26 cellular contexts compared by ENCODE assay signal in the genomic region with DNA sequence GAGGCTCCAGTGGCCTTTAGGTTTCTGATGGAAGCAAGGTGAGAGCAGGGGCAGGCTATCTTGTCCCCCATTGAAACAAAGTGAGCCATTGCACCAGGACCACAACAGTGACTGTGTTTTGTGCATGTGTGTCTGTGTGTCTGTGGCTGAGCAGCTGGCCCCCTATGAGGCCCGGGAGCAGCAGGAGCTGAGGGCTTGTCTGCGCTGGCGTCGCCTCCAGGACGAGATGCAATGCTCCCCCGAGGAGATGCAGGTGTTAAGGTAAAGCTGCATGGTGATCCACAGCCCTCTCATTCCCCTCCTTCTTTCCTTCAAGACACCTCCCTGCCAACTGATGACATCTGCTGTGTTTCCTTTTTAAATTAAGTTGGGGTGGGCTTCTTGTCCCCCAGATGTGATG.
DNase-seq lines count a peak whose midpoint lies in the region; ATAC-seq and TF ChIP-seq lines count a peak whose summit lies in the region.
"Had no signal": no experiment of that assay in that cellular context is flagged by ENCODE, and none has a peak within 500 bp of the region (broad histone marks: within the 10 kb centered on the region; RNA-seq: fewer than 3 reads in every experiment).

No MANE protein-coding gene starts in this region.

- intact Hi-C loops in lower lobe of right lung (cut with DNase I): no loop called here
- intact Hi-C loops in upper lobe of right lung (cut with DNase I): no loop called here
- intact Hi-C loops in activated CD4-positive, alpha-beta T cell treated with anti-CD3 and anti-CD28 coated beads for 36 hours (cut with DNase I, micrococcal nuclease): no loop called here

- H3K27ac Mint-ChIP-seq in activated naive CD4-positive, alpha-beta T cell treated with anti-CD3 and anti-CD28 coated beads, Interleukin-2, amount 10 ng/mL, durations not matched to agents 7 days and 5 days: no peak overlapping the region
- H3K27ac Mint-ChIP-seq in activated CD4-positive, alpha-beta T cell treated with anti-CD3 and anti-CD28 coated beads for 36 hours: no peak overlapping the region
- H3K27ac Mint-ChIP-seq: activated naive CD4-positive, alpha-beta T cell treated with anti-CD3 and anti-CD28 coated beads, Interleukin-2, amount 50 U/mL, for 24 hours; naive thymus-derived CD8-positive, alpha-beta T cell; stimulated activated naive CD8-positive, alpha-beta T cell treated with anti-CD3 and anti-CD28 coated beads, Interleukin-15, Interleukin-2, amounts not matched to agents 100 ng/mL and 50 ng/mL, for 24 hours had no signal

- H3K27me3 Mint-ChIP-seq in activated naive CD4-positive, alpha-beta T cell treated with anti-CD3 and anti-CD28 coated beads, Interleukin-2, amount 10 ng/mL, durations not matched to agents 7 days and 5 days: peaks cover 3% of the 10 kb centered on the region
- no peaks in the 10 kb centered on the region for H3K27me3 Mint-ChIP-seq in activated CD4-positive, alpha-beta T cell treated with anti-CD3 and anti-CD28 coated beads for 36 hours
- H3K27me3 Mint-ChIP-seq: activated naive CD4-positive, alpha-beta T cell treated with anti-CD3 and anti-CD28 coated beads, Interleukin-2, amount 50 U/mL, for 24 hours; naive thymus-derived CD8-positive, alpha-beta T cell; stimulated activated naive CD8-positive, alpha-beta T cell treated with anti-CD3 and anti-CD28 coated beads, Interleukin-15, Interleukin-2, amounts not matched to agents 100 ng/mL and 50 ng/mL, for 24 hours had no signal

- peak overlapping the region; percentile 38 for H3K27ac ChIP-seq in caudate nucleus (ENCODE audit: low read depth, low read length)
- peak overlapping the region; percentile 34 for H3K27ac ChIP-seq in lower lobe of right lung
- H3K27ac ChIP-seq in upper lobe of right lung: peak overlapping the region; percentile 65
- H3K27ac ChIP-seq: prostate gland had no signal

- no peaks in the 10 kb centered on the region for H3K9me3 Mint-ChIP-seq in activated naive CD4-positive, alpha-beta T cell treated with anti-CD3 and anti-CD28 coated beads, Interleukin-2, amount 10 ng/mL, durations not matched to agents 7 days and 5 days
- no peaks in the 10 kb centered on the region for H3K9me3 Mint-ChIP-seq in activated CD4-positive, alpha-beta T cell treated with anti-CD3 and anti-CD28 coated beads for 36 hours (ENCODE audit: low read depth)
- H3K9me3 Mint-ChIP-seq: activated naive CD4-positive, alpha-beta T cell treated with anti-CD3 and anti-CD28 coated beads, Interleukin-2, amount 50 U/mL, for 24 hours; naive thymus-derived CD8-positive, alpha-beta T cell; stimulated activated naive CD8-positive, alpha-beta T cell treated with anti-CD3 and anti-CD28 coated beads, Interleukin-15, Interleukin-2, amounts not matched to agents 100 ng/mL and 50 ng/mL, for 24 hours had no signal

- peak; percentile 5 for DNase-seq in activated naive CD4-positive, alpha-beta T cell treated with anti-CD3 and anti-CD28 coated beads, Interleukin-2, amount 10 ng/mL, durations not matched to agents 7 days and 5 days
- DNase-seq in activated naive CD4-positive, alpha-beta T cell treated with anti-CD3 and anti-CD28 coated beads, Interleukin-2, amount 50 U/mL, for 16 hours: no peak
- DNase-seq in caudate nucleus (lab: John Stamatoyannopoulos, UW): no peak
- no peak for DNase-seq in lower lobe of right lung
- DNase-seq in upper lobe of right lung: no peak
- no peak for DNase-seq in activated CD4-positive, alpha-beta T cell treated with anti-CD3 and anti-CD28 coated beads for 36 hours
- DNase-seq: activated CD4-positive, alpha-beta T cell treated with anti-CD3 and anti-CD28 coated beads for 1 hour; activated CD8-positive, alpha-beta memory T cell treated with anti-CD3 and anti-CD28 coated beads for 24 hours; activated T-cell treated with anti-CD3 and anti-CD28 coated beads, Interleukin-2, amount 50 U/mL, for 48 hours; EL; HCEC 1CT; kidney; mesendoderm; naive thymus-derived CD8-positive, alpha-beta T cell; NCI-H1930; NCI-H510A; RPMI8226; small intestine; trophoblast cell had no signal

- no peak overlapping the region for H3K4me3 Mint-ChIP-seq in activated naive CD4-positive, alpha-beta T cell treated with anti-CD3 and anti-CD28 coated beads, Interleukin-2, amount 10 ng/mL, durations not matched to agents 7 days and 5 days
- no peak overlapping the region for H3K4me3 Mint-ChIP-seq in activated CD4-positive, alpha-beta T cell treated with anti-CD3 and anti-CD28 coated beads for 36 hours
- H3K4me3 Mint-ChIP-seq: activated naive CD4-positive, alpha-beta T cell treated with anti-CD3 and anti-CD28 coated beads, Interleukin-2, amount 50 U/mL, for 24 hours; naive thymus-derived CD8-positive, alpha-beta T cell; stimulated activated naive CD8-positive, alpha-beta T cell treated with anti-CD3 and anti-CD28 coated beads, Interleukin-15, Interleukin-2, amounts not matched to agents 100 ng/mL and 50 ng/mL, for 24 hours had no signal

- H3K27me3 ChIP-seq in lower lobe of right lung (ENCODE audit: low read depth) (no peaks in the 10 kb centered on the region), upper lobe of right lung (no peaks in the 10 kb centered on the region)
- H3K27me3 ChIP-seq: BE2C had no signal

- no peak overlapping the region for H3K4me3 ChIP-seq in lower lobe of right lung
- H3K4me3 ChIP-seq in upper lobe of right lung: no peak overlapping the region
- H3K4me3 ChIP-seq: coronary artery, prostate gland had no signal

- H3K4me1 ChIP-seq in lower lobe of right lung (peaks cover 28% of the 10 kb centered on the region), upper lobe of right lung (peaks cover 15% of the 10 kb centered on the region)
- H3K4me1 ChIP-seq: prostate gland had no signal

- H3K9me3 ChIP-seq in lower lobe of right lung: no peaks in the 10 kb centered on the region
- no peaks in the 10 kb centered on the region for H3K9me3 ChIP-seq in upper lobe of right lung
- H3K9me3 ChIP-seq: BE2C, prostate gland had no signal

- H3K4me1 Mint-ChIP-seq in activated naive CD4-positive, alpha-beta T cell treated with anti-CD3 and anti-CD28 coated beads, Interleukin-2, amount 10 ng/mL, durations not matched to agents 7 days and 5 days: no peaks in the 10 kb centered on the region
- H3K4me1 Mint-ChIP-seq in activated CD4-positive, alpha-beta T cell treated with anti-CD3 and anti-CD28 coated beads for 36 hours: no peaks in the 10 kb centered on the region
- H3K4me1 Mint-ChIP-seq: activated naive CD4-positive, alpha-beta T cell treated with anti-CD3 and anti-CD28 coated beads, Interleukin-2, amount 50 U/mL, for 24 hours had no signal

- CTCF ChIA-PET in activated naive CD4-positive, alpha-beta T cell treated with anti-CD3 and anti-CD28 coated beads, Interleukin-2, amount 10 ng/mL, durations not matched to agents 7 days and 5 days (lab: Charles Lee): no interaction called here
- CTCF ChIA-PET in activated CD4-positive, alpha-beta T cell treated with anti-CD3 and anti-CD28 coated beads for 36 hours (lab: Charles Lee): no interaction called here

- no peak for ATAC-seq in lower lobe of right lung
- no peak for ATAC-seq in upper lobe of right lung
- no peak for ATAC-seq in HG02970 (IDR thresholded peaks at IDR 0.05; ENCODE audit: low FRiP score, unreplicated experiment)
- ATAC-seq in HG03159 (IDR thresholded peaks at IDR 0.05; ENCODE audit: unreplicated experiment): no peak
- ATAC-seq in activated CD4-positive, alpha-beta T cell treated with anti-CD3 and anti-CD28 coated beads for 36 hours: no peak
- ATAC-seq: naive thymus-derived CD8-positive, alpha-beta T cell had no signal

- no peak for TF ChIP-seq CTCF in lower lobe of right lung (IDR thresholded peaks at IDR 0.05)
- no peak for TF ChIP-seq CTCF in upper lobe of right lung (IDR thresholded peaks at IDR 0.05)

- no peaks in the 10 kb centered on the region for H3K36me3 Mint-ChIP-seq in activated naive CD4-positive, alpha-beta T cell treated with anti-CD3 and anti-CD28 coated beads, Interleukin-2, amount 10 ng/mL, durations not matched to agents 7 days and 5 days
- H3K36me3 Mint-ChIP-seq in activated CD4-positive, alpha-beta T cell treated with anti-CD3 and anti-CD28 coated beads for 36 hours (ENCODE audit: low read depth): peaks cover 2% of the 10 kb centered on the region

- POLR2A ChIA-PET in activated CD4-positive, alpha-beta T cell treated with anti-CD3 and anti-CD28 coated beads for 36 hours (lab: Charles Lee): no interaction called here

- H3K36me3 ChIP-seq in lower lobe of right lung: no peaks in the 10 kb centered on the region
- H3K36me3 ChIP-seq in upper lobe of right lung: no peaks in the 10 kb centered on the region
- H3K36me3 ChIP-seq: prostate gland had no signal
